In genomic region chr3:133835961-133836360, GRCh38 we compare ENCODE assay signal across 24 cellular contexts. TPM values are rescaled to one million over a fixed set of nuclear protein-coding genes. Genes with fewer than 3 reads are reported as not detected.
"Had no signal": no experiment of that assay in that cellular context is flagged by ENCODE, and none has a peak within 500 bp of the region (broad histone marks: within the 10 kb centered on the region; RNA-seq: fewer than 3 reads in every experiment).

No MANE protein-coding gene starts in this region.

- H3K27me3 ChIP-seq: brain microvascular endothelial cell, cardiac muscle cell had no signal

- DNase-seq: activated B cell treated with CpG ODN at 0.5 μM for 24 hours; activated CD4-positive, alpha-beta T cell treated with anti-CD3 and anti-CD28 coated beads for 1 hour; activated CD4-positive, alpha-beta T cell treated with anti-CD3 and anti-CD28 coated beads, Interleukin-2, amount 10 ng/mL, durations not matched to agents 7 days and 5 days; activated CD8-positive, alpha-beta T cell treated with anti-CD3 and anti-CD28 coated beads for 36 hours; activated gamma-delta T cell; activated naive CD4-positive, alpha-beta T cell treated with anti-CD3 and anti-CD28 coated beads for 36 hours; activated T-cell treated with anti-CD3 and anti-CD28 coated beads, Interleukin-2, amount 50 U/mL, for 4 hours; brain microvascular endothelial cell; Kasumi-1; NCI-H1048; NCI-H146; NCI-H187 treated with DMSO at 0.1 percent for 48 hours; NCI-H2081 treated with DMSO at 0.1 percent for 48 hours; NCI-H446; NCI-H524; PC-3; SIG-M5; T-cell; T-helper 2 cell; T1000 had no signal

- H3K4me3 ChIP-seq: cardiac muscle cell, K562, SK-N-MC had no signal

- H3K36me3 ChIP-seq: brain microvascular endothelial cell, cardiac muscle cell had no signal

- H3K27ac ChIP-seq: brain microvascular endothelial cell, cardiac muscle cell, SK-N-MC had no signal

- ATAC-seq: activated CD8-positive, alpha-beta T cell treated with anti-CD3 and anti-CD28 coated beads for 36 hours; activated T-cell treated with anti-CD3 and anti-CD28 coated beads, Interleukin-2, amount 50 U/mL, for 4 hours; activated T-helper 17 cell treated with anti-CD3 and anti-CD28 coated beads, Interleukin-2, amount 50 U/mL, for 72 hours; K562; PC-3; T-cell had no signal

RNA-seq across cellular contexts. Expression of gene RAB6B, which starts 59.7 kb away (rescaled TPM):
- total RNA-seq: activated B cell treated with CpG ODN at 0.5 μM for 24 hours; activated CD4-positive, alpha-beta T cell treated with anti-CD3 and anti-CD28 coated beads, Interleukin-2, amount 10 ng/mL, durations not matched to agents 7 days and 5 days; activated naive CD4-positive, alpha-beta T cell treated with anti-CD3 and anti-CD28 coated beads for 36 hours had no signal
